In the genomic region with DNA sequence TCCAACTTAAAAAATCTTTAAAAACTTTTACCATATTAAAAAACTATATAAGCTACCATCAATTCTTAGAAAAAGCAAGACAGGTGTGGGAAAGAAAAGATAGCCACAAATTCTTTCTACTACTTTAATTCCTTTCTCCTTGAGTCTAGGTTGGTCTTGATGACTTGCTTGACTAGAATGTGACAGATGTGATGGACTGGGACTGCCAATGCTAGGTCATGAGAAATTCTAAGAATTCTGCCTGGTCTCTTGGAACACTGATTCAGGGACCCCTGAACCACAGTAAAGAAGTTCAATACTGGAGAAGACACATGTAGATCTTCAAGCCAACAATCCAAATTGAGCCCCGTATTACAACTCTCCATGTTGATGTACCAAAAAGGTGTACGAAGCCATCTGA, we compare ENCODE assay signal across 34 cellular contexts.
"Had no signal": no experiment of that assay in that cellular context is flagged by ENCODE, and none has a peak within 500 bp of the region (broad histone marks: within the 10 kb centered on the region; RNA-seq: fewer than 3 reads in every experiment).

No MANE protein-coding gene starts in this region.

- H3K27ac Mint-ChIP-seq: activated B cell treated with CpG ODN at 0.5 μM for 24 hours; activated CD4-positive, alpha-beta memory T cell treated with anti-CD3 and anti-CD28 coated beads for 36 hours; activated CD4-positive, alpha-beta T cell treated with anti-CD3 and anti-CD28 coated beads, Interleukin-2, amount 10 ng/mL, durations not matched to agents 24 days and 14 days; activated CD8-positive, alpha-beta T cell treated with anti-CD3 and anti-CD28 coated beads for 36 hours; activated naive CD4-positive, alpha-beta T cell treated with anti-CD3 and anti-CD28 coated beads, Interleukin-2, amount 10 ng/mL, durations not matched to agents 7 days and 5 days; activated naive CD4-positive, alpha-beta T cell treated with anti-CD3 and anti-CD28 coated beads, Interleukin-2, amount 50 U/mL, for 24 hours; activated naive CD8-positive, alpha-beta T cell; activated naive CD8-positive, alpha-beta T cell treated with anti-CD3 and anti-CD28 coated beads, Interleukin-2, amount 10 ng/mL, durations not matched to agents 7 days and 5 days; activated naive CD8-positive, alpha-beta T cell treated with anti-CD3 and anti-CD28 coated beads, Interleukin-2, amount 50 U/mL, for 24 hours; activated T-helper 2 cell treated with anti-CD3 and anti-CD28 coated beads, Interferon-gamma antibody, Interleukin-2, Interleukin-4, amounts not matched to agents 10 μg/mL and 5 μg/mL and 100 μg/mL, durations not matched to agents 14 hours and 24 hours and 36 hours; brain; T-helper 1 cell treated with Interleukin-12 subunit alpha and Interleukin-12 subunit beta and Interleukin-4 antibody, amounts not matched to agents 30 μg/mL and 1 μg/mL, for 36 hours; T-helper 2 cell treated with Interferon-gamma antibody and Interleukin-4, amounts not matched to agents 5 μg/mL and 100 μg/mL, for 36 hours had no signal

- DNase-seq: activated B cell treated with CpG ODN at 0.5 μM for 24 hours; activated CD4-positive, alpha-beta memory T cell treated with anti-CD3 and anti-CD28 coated beads for 36 hours; activated CD4-positive, alpha-beta T cell treated with anti-CD3 and anti-CD28 coated beads for 4 hours; activated CD4-positive, alpha-beta T cell treated with anti-CD3 and anti-CD28 coated beads, Interleukin-2, amount 10 ng/mL, durations not matched to agents 24 days and 14 days; activated CD4-positive, alpha-beta T cell treated with anti-CD3 and anti-CD28 coated beads, Interleukin-2, amount 50 U/mL, for 1 hour; activated CD4-positive, alpha-beta T cell treated with anti-CD3 and anti-CD28 coated beads, Interleukin-2, amount 50 U/mL, for 4 hours; activated CD4-positive, CD25-positive, alpha-beta regulatory T cell treated with anti-CD3 and anti-CD28 coated beads, Interleukin-2, amount 50 U/mL, for 72 hours; activated CD8-positive, alpha-beta memory T cell treated with anti-CD3 and anti-CD28 coated beads, Interleukin-2, amount 50 U/mL, for 4 hours; activated CD8-positive, alpha-beta T cell treated with anti-CD3 and anti-CD28 coated beads for 36 hours; activated effector memory CD4-positive, alpha-beta T cell treated with Interleukin-2 at 50 U/mL for 16 hours; activated gamma-delta T cell; activated naive CD4-positive, alpha-beta T cell treated with anti-CD3 and anti-CD28 coated beads, Interleukin-2, amount 10 ng/mL, durations not matched to agents 7 days and 5 days; activated naive CD4-positive, alpha-beta T cell treated with Interleukin-2 at 50 U/mL for 16 hours; activated naive CD8-positive, alpha-beta T cell treated with anti-CD3 and anti-CD28 coated beads, Interleukin-2, amount 10 ng/mL, durations not matched to agents 7 days and 5 days; activated naive CD8-positive, alpha-beta T cell treated with anti-CD3 and anti-CD28 coated beads, Interleukin-2, amount 50 U/mL, for 24 hours; activated T-cell treated with anti-CD3 and anti-CD28 coated beads for 4 hours; activated T-cell treated with anti-CD3 and anti-CD28 coated beads, Interleukin-2, amount 50 U/mL, for 1 hour; activated T-cell treated with anti-CD3 and anti-CD28 coated beads, Interleukin-2, amount 50 U/mL, for 48 hours; amygdala; anterior cingulate cortex; caudate nucleus; cerebellar nuclear complex; T-helper 1 cell; T-helper 2 cell; T-helper 9 cell had no signal

- H3K36me3 ChIP-seq: ascending aorta, cardiac muscle cell had no signal

- H3K27me3 ChIP-seq: ascending aorta, cardiac muscle cell had no signal

- H3K27me3 Mint-ChIP-seq: activated CD4-positive, alpha-beta memory T cell treated with anti-CD3 and anti-CD28 coated beads for 36 hours; activated CD4-positive, alpha-beta T cell treated with anti-CD3 and anti-CD28 coated beads, Interleukin-2, amount 10 ng/mL, durations not matched to agents 24 days and 14 days; activated CD8-positive, alpha-beta T cell treated with anti-CD3 and anti-CD28 coated beads for 36 hours; activated naive CD4-positive, alpha-beta T cell treated with anti-CD3 and anti-CD28 coated beads, Interleukin-2, amount 10 ng/mL, durations not matched to agents 7 days and 5 days; activated naive CD4-positive, alpha-beta T cell treated with anti-CD3 and anti-CD28 coated beads, Interleukin-2, amount 50 U/mL, for 24 hours; activated naive CD8-positive, alpha-beta T cell; activated naive CD8-positive, alpha-beta T cell treated with anti-CD3 and anti-CD28 coated beads, Interleukin-2, amount 10 ng/mL, durations not matched to agents 7 days and 5 days; activated naive CD8-positive, alpha-beta T cell treated with anti-CD3 and anti-CD28 coated beads, Interleukin-2, amount 50 U/mL, for 24 hours; central memory CD8-positive, alpha-beta T cell had no signal

- H3K36me3 Mint-ChIP-seq: brain had no signal

- H3K4me1 ChIP-seq: ascending aorta had no signal

- H3K4me3 ChIP-seq: ascending aorta, cardiac muscle cell had no signal

- H3K4me1 Mint-ChIP-seq: activated naive CD4-positive, alpha-beta T cell treated with anti-CD3 and anti-CD28 coated beads, Interleukin-2, amount 10 ng/mL, durations not matched to agents 7 days and 5 days; activated naive CD4-positive, alpha-beta T cell treated with anti-CD3 and anti-CD28 coated beads, Interleukin-2, amount 50 U/mL, for 24 hours; activated naive CD8-positive, alpha-beta T cell treated with anti-CD3 and anti-CD28 coated beads, Interleukin-2, amount 10 ng/mL, durations not matched to agents 7 days and 5 days; brain had no signal

- H3K27ac ChIP-seq: ascending aorta, cardiac muscle cell had no signal

- ATAC-seq: activated CD8-positive, alpha-beta T cell treated with anti-CD3 and anti-CD28 coated beads for 36 hours; activated naive CD8-positive, alpha-beta T cell treated with anti-CD3 and anti-CD28 coated beads, Interleukin-2, amount 50 U/mL, for 24 hours had no signal

- H3K4me3 Mint-ChIP-seq: activated B cell treated with CpG ODN at 0.5 μM for 24 hours; activated CD4-positive, alpha-beta memory T cell treated with anti-CD3 and anti-CD28 coated beads for 36 hours; activated CD4-positive, alpha-beta T cell treated with anti-CD3 and anti-CD28 coated beads, Interleukin-2, amount 10 ng/mL, durations not matched to agents 24 days and 14 days; activated CD8-positive, alpha-beta T cell treated with anti-CD3 and anti-CD28 coated beads for 36 hours; activated naive CD4-positive, alpha-beta T cell treated with anti-CD3 and anti-CD28 coated beads, Interleukin-2, amount 10 ng/mL, durations not matched to agents 7 days and 5 days; activated naive CD4-positive, alpha-beta T cell treated with anti-CD3 and anti-CD28 coated beads, Interleukin-2, amount 50 U/mL, for 24 hours; activated naive CD8-positive, alpha-beta T cell; activated naive CD8-positive, alpha-beta T cell treated with anti-CD3 and anti-CD28 coated beads, Interleukin-2, amount 10 ng/mL, durations not matched to agents 7 days and 5 days; activated naive CD8-positive, alpha-beta T cell treated with anti-CD3 and anti-CD28 coated beads, Interleukin-2, amount 50 U/mL, for 24 hours; brain; central memory CD8-positive, alpha-beta T cell; T-helper 1 cell treated with Interleukin-12 subunit alpha and Interleukin-12 subunit beta and Interleukin-4 antibody, amounts not matched to agents 30 μg/mL and 1 μg/mL, for 36 hours; T-helper 2 cell treated with Interferon-gamma antibody and Interleukin-4, amounts not matched to agents 5 μg/mL and 100 μg/mL, for 36 hours had no signal
